Comparison of ENCODE assay signal across 9 cellular contexts in the genomic region with DNA sequence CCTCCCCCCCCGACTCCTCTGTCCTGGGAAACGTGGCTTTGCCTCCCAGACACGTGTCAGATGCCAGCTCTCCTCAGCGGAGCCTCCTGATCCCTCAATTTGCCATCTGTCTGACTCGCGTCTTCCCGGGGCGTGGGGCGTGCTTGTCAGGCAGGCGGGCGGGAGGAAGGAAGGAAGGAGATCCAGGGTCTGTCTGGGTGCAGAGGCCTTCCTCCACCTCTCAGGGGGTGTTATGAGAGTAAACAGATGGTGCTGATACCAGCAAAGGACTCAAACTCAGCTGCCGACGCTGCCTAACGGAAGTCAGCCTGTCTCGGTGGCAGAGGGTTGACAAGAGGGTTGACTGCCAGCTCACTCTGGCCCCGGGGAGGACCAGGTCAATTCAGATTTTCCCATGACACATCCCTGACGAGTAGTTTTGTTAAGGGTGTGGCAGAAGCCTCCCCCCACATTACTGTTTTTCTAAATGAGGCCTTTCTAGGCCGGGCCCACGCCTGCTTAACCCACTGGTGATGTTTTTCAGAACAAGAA. TPM values are rescaled to one million over a fixed set of nuclear protein-coding genes. Genes with fewer than 3 reads are reported as not detected.
A peak's percentile ranks its signal among the peaks of the same experiment; 100 is the strongest.
DNase-seq lines count a peak whose midpoint lies in the region; TF ChIP-seq lines count a peak whose summit lies in the region.
"Had no signal": no experiment of that assay in that cellular context is flagged by ENCODE, and none has a peak within 500 bp of the region (broad histone marks: within the 10 kb centered on the region; RNA-seq: fewer than 3 reads in every experiment).

No MANE protein-coding gene starts in this region.

- H3K79me2 ChIP-seq in Karpas-422 (ENCODE audit: low read length) = peaks cover 3% of the 10 kb centered on the region; the same call in 1 of the 2 replicates
- H3K79me2 ChIP-seq: parathyroid adenoma had no signal

- no peaks in the 10 kb centered on the region for H3K27me3 ChIP-seq in effector memory CD4-positive, alpha-beta T cell (replicated peaks; ENCODE audit: control insufficient read depth, insufficient read depth, low read length, poor library complexity, severe bottlenecking)
- no peaks in the 10 kb centered on the region for H3K27me3 ChIP-seq in Karpas-422 (ENCODE audit: low read length)

- no peaks in the 10 kb centered on the region for H3K9me2 ChIP-seq in Karpas-422 (replicated peaks; ENCODE audit: insufficient read depth, low read length)

- peak overlapping the region; percentile 97 for H3K27ac Mint-ChIP-seq in activated CD4-positive, alpha-beta memory T cell treated with anti-CD3 and anti-CD28 coated beads, Interleukin-2, amount 10 ng/mL, durations not matched to agents 7 days and 5 days
- H3K27ac Mint-ChIP-seq in CD14-positive monocyte = peak overlapping the region in 3 of 7 donors; percentile 48 to 82 (median 50)

- peaks cover 19% of the 10 kb centered on the region for H3K36me3 ChIP-seq in effector memory CD4-positive, alpha-beta T cell (ENCODE audit: control insufficient read depth, insufficient read depth, low read length)
- peaks cover 12% of the 10 kb centered on the region; the same call in 1 of the 2 replicates for H3K36me3 ChIP-seq in Karpas-422 (ENCODE audit: insufficient read depth, low read length)

- H2AFZ ChIP-seq in Karpas-422 (ENCODE audit: low read length) = no peak overlapping the region
- H2AFZ ChIP-seq: parathyroid adenoma had no signal

- no peaks in the 10 kb centered on the region for H3K27me3 Mint-ChIP-seq in activated CD4-positive, alpha-beta memory T cell treated with anti-CD3 and anti-CD28 coated beads, Interleukin-2, amount 10 ng/mL, durations not matched to agents 7 days and 5 days
- H3K27me3 Mint-ChIP-seq in CD14-positive monocyte (ENCODE audit: low read depth in 3 of 3) = peaks cover 0 to 4% (median 0%) of the 10 kb centered on the region in 3 donors

- H3K4me3 Mint-ChIP-seq in activated CD4-positive, alpha-beta memory T cell treated with anti-CD3 and anti-CD28 coated beads, Interleukin-2, amount 10 ng/mL, durations not matched to agents 7 days and 5 days = peak overlapping the region; percentile 21
- H3K4me3 Mint-ChIP-seq in CD14-positive monocyte = no peak overlapping the region

- POLR2A ChIA-PET in activated CD4-positive, alpha-beta memory T cell treated with anti-CD3 and anti-CD28 coated beads, Interleukin-2, amount 10 ng/mL, durations not matched to agents 7 days and 5 days (lab: Charles Lee) = interaction anchor here (0.9 to 4.1 kb wide), 11 partner anchors 9 to 210 kb away, joined by 3 to 25 read pairs (median 4); a partner anchor contains a TSS
- POLR2A ChIA-PET in HEK293T (lab: Yijun Ruan, JAX) = interaction anchor here (1.1 to 1.6 kb wide), 5 partner anchors 11 to 240 kb away, joined by 3 to 7 read pairs (median 3); a partner anchor contains a TSS

- intact Hi-C loops in CD14-positive monocyte (cut with micrococcal nuclease) = no loop called here

- H3K4me1 ChIP-seq in effector memory CD4-positive, alpha-beta T cell (ENCODE audit: control insufficient read depth, insufficient read depth, low read length, poor library complexity, severe bottlenecking) = peaks cover 64% of the 10 kb centered on the region
- H3K4me1 ChIP-seq in Karpas-422 (ENCODE audit: low read length) = peaks cover 40% of the 10 kb centered on the region
- H3K4me1 ChIP-seq: parathyroid adenoma had no signal

- H3K9me3 Mint-ChIP-seq in activated CD4-positive, alpha-beta memory T cell treated with anti-CD3 and anti-CD28 coated beads, Interleukin-2, amount 10 ng/mL, durations not matched to agents 7 days and 5 days = no peaks in the 10 kb centered on the region
- H3K9me3 Mint-ChIP-seq in CD14-positive monocyte = no peaks in the 10 kb centered on the region

- no peak for TF ChIP-seq CTCF in CD14-positive monocyte (IDR thresholded peaks at IDR 0.05)

- peak overlapping the region; percentile 65 for H3K27ac ChIP-seq in effector memory CD4-positive, alpha-beta T cell (ENCODE audit: insufficient read depth, low read length, poor library complexity, severe bottlenecking)
- H3K27ac ChIP-seq in Karpas-422 (ENCODE audit: low read length) = no peak overlapping the region
- H3K27ac ChIP-seq: parathyroid adenoma had no signal

- H3K36me3 Mint-ChIP-seq in activated CD4-positive, alpha-beta memory T cell treated with anti-CD3 and anti-CD28 coated beads, Interleukin-2, amount 10 ng/mL, durations not matched to agents 7 days and 5 days (ENCODE audit: low read depth) = peaks cover 87% of the 10 kb centered on the region
- peaks cover 55 to 63% of the 10 kb centered on the region in 2 donors for H3K36me3 Mint-ChIP-seq in CD14-positive monocyte

- no peaks in the 10 kb centered on the region for H3K9me3 ChIP-seq in effector memory CD4-positive, alpha-beta T cell (ENCODE audit: control insufficient read depth, low read length)
- no peaks in the 10 kb centered on the region for H3K9me3 ChIP-seq in Karpas-422 (ENCODE audit: low read length)

- peaks cover 82% of the 10 kb centered on the region for H3K4me1 Mint-ChIP-seq in activated CD4-positive, alpha-beta memory T cell treated with anti-CD3 and anti-CD28 coated beads, Interleukin-2, amount 10 ng/mL, durations not matched to agents 7 days and 5 days
- H3K4me1 Mint-ChIP-seq in CD14-positive monocyte = peaks cover 18% of the 10 kb centered on the region

- no peak overlapping the region for H3K4me2 ChIP-seq in Karpas-422 (ENCODE audit: low read depth, low read length, poor library complexity, severe bottlenecking)

- CTCF ChIA-PET in activated CD4-positive, alpha-beta memory T cell treated with anti-CD3 and anti-CD28 coated beads, Interleukin-2, amount 10 ng/mL, durations not matched to agents 7 days and 5 days (lab: Charles Lee) = interaction anchor here (0.6 to 4.0 kb wide), 7 partner anchors 14 to 385 kb away, joined by 3 to 18 read pairs (median 3); a partner anchor contains a TSS
- CTCF ChIA-PET in HEK293T (lab: Yijun Ruan, JAX) = no interaction called here

- no peak overlapping the region for H3K4me3 ChIP-seq in effector memory CD4-positive, alpha-beta T cell (ENCODE audit: insufficient read depth, low read depth, low read length, poor library complexity, severe bottlenecking)
- no peak overlapping the region for H3K4me3 ChIP-seq in Karpas-422 (ENCODE audit: low read length)

- DNase-seq in NCI-H1694 (lab: John Stamatoyannopoulos, UW) = peak; percentile 54
- peak; percentile 75 for DNase-seq in activated CD4-positive, alpha-beta memory T cell treated with anti-CD3 and anti-CD28 coated beads, Interleukin-2, amount 10 ng/mL, durations not matched to agents 7 days and 5 days
- peak; percentile 51 to 68 (median 64) for DNase-seq in effector memory CD4-positive, alpha-beta T cell
- DNase-seq in retina = peak; percentile 76
- DNase-seq in HEK293T (ENCODE audit: extremely low spot score) = no peak
- no peak for DNase-seq in DMS79 (lab: John Stamatoyannopoulos, UW)
- no peak for DNase-seq in Karpas-422
- DNase-seq in CD14-positive monocyte (ENCODE audit: low spot score) = no peak

- H3K9ac ChIP-seq in Karpas-422 (ENCODE audit: low read length) = no peak overlapping the region
- H3K9ac ChIP-seq: parathyroid adenoma had no signal

- H4K20me1 ChIP-seq in Karpas-422 (ENCODE audit: insufficient read depth, low read depth, low read length) = peaks cover 6% of the 10 kb centered on the region; the same call in 1 of the 2 replicates

TF ChIP-seq in HEK293T, 16 proteins besides CTCF, POLR2A, EP300 and RAD21:
- TF ChIP-seq ZNF384 (IDR thresholded peaks at IDR 0.05) (no peak), ELF4 (IDR thresholded peaks at IDR 0.05) (no peak), CTBP1 (IDR thresholded peaks at IDR 0.05; ENCODE audit: borderline replicate concordance) (no peak), SP1 (IDR thresholded peaks at IDR 0.05) (no peak), HDGF (IDR thresholded peaks at IDR 0.05; ENCODE audit: borderline replicate concordance) (no peak), L3MBTL2 (conservative IDR thresholded peaks at IDR 0.05) (no peak), FOXM1 (IDR thresholded peaks at IDR 0.05; ENCODE audit: borderline replicate concordance) (no peak), SUZ12 (IDR thresholded peaks at IDR 0.05) (no peak), LEF1 (IDR thresholded peaks at IDR 0.05; ENCODE audit: borderline replicate concordance) (no peak), TARDBP (IDR thresholded peaks at IDR 0.05) (no peak), FOXA1 (IDR thresholded peaks at IDR 0.05) (no peak), NFRKB (IDR thresholded peaks at IDR 0.05) (no peak), FOXK2 (IDR thresholded peaks at IDR 0.05) (no peak), ARNT (IDR thresholded peaks at IDR 0.05) (no peak), BHLHE40 (IDR thresholded peaks at IDR 0.05; ENCODE audit: borderline replicate concordance) (no peak)
- TF ChIP-seq, protein P1, sequence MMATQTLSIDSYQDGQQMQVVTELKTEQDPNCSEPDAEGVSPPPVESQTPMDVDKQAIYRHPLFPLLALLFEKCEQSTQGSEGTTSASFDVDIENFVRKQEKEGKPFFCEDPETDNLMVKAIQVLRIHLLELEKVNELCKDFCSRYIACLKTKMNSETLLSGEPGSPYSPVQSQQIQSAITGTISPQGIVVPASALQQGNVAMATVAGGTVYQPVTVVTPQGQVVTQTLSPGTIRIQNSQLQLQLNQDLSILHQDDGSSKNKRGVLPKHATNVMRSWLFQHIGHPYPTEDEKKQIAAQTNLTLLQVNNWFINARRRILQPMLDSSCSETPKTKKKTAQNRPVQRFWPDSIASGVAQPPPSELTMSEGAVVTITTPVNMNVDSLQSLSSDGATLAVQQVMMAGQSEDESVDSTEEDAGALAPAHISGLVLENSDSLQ (IDR thresholded peaks at IDR 0.05) = no peak

RNA-seq across cellular contexts. Expression of a gene that starts 17.0 kb away (rescaled TPM):
- total RNA-seq in activated CD4-positive, alpha-beta memory T cell treated with anti-CD3 and anti-CD28 coated beads, Interleukin-2, amount 10 ng/mL, durations not matched to agents 7 days and 5 days = 10 to 100 TPM; 70.7 to 75.3 TPM
- 32.8 and 48.9 TPM in 2 replicates for total RNA-seq in Karpas-422 (2014; rRNA removed; shearing (Covaris generic); ENCODE audit: low replicate concordance)
- polyA plus RNA-seq in CD14-positive monocyte = 10 to 100 TPM; 37.2 to 39.3 TPM

RNA-seq across cellular contexts. Expression of a gene that starts 52.2 kb away (rescaled TPM):
- not detected for total RNA-seq in activated CD4-positive, alpha-beta memory T cell treated with anti-CD3 and anti-CD28 coated beads, Interleukin-2, amount 10 ng/mL, durations not matched to agents 7 days and 5 days
- total RNA-seq in Karpas-422 (2014; rRNA removed; shearing (Covaris generic); ENCODE audit: low replicate concordance) = not detected in 2 replicates
- polyA plus RNA-seq in CD14-positive monocyte = not detected

Comparison
In these comparisons a context has a peak if more than half of its experiments do, and no peak if none do; other contexts are left out.
1. DNase-seq: peak in NCI-H1694 (single experiment), activated CD4-positive, alpha-beta memory T cell treated with anti-CD3 and anti-CD28 coated beads, Interleukin-2, amount 10 ng/mL, durations not matched to agents 7 days and 5 days (single experiment), effector memory CD4-positive, alpha-beta T cell (3 of 3) and retina (single experiment); none in HEK293T (single experiment), DMS79 (single experiment), Karpas-422 (single experiment) and CD14-positive monocyte (single experiment).